In the genomic region with DNA sequence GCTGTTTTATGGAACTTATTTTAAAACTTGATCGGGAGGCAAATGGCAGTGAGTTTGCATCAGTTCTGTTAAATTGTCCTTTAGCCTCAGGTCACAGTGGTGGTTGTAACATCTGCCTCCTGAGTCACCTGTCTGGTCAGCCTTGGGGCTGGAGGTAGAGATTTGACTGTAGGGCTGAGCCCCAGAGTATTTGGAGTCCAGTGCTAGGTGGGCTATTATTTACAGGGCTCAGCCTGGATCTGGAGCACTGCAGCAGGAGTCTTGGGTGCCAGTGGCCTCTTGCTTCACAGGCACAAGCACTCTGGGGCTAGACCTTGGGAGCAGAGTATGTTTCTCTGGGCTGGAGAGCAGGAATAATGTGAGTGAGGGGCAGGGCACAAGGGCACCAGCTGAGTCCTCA, we compare ENCODE assay signal across 26 cellular contexts.
"Had no signal": no experiment of that assay in that cellular context is flagged by ENCODE, and none has a peak within 500 bp of the region (broad histone marks: within the 10 kb centered on the region; RNA-seq: fewer than 3 reads in every experiment).

No MANE protein-coding gene starts in this region.

- DNase-seq: colonic mucosa; effector CD8-positive, alpha-beta T cell; foreskin keratinocyte; heart left ventricle; kidney; mucosa of descending colon; naive B cell; nucleus accumbens; ovary; posterior cingulate gyrus; psoas muscle; right cardiac atrium; sigmoid colon; stimulated activated CD4-positive, alpha-beta T cell treated with anti-CD3 and anti-CD28 coated beads, Interleukin-4, amount 100 ng/mL, for 4 hours; stimulated activated naive CD8-positive, alpha-beta T cell treated with anti-CD3 and anti-CD28 coated beads, Interleukin-15, Interleukin-2, amounts not matched to agents 100 U/mL and 50 U/mL, for 24 hours; substantia nigra; testis had no signal

- H3K27ac ChIP-seq: colonic mucosa, esophagus muscularis mucosa, foreskin keratinocyte, gastroesophageal sphincter, heart left ventricle, hepatocyte, neural progenitor cell, ovary, psoas muscle, sigmoid colon, testis, tibial nerve, vagina had no signal

- H3K27me3 ChIP-seq: colonic mucosa, esophagus muscularis mucosa, foreskin keratinocyte, gastroesophageal sphincter, heart left ventricle, hepatocyte, neural progenitor cell, ovary, sigmoid colon, testis, tibial nerve, vagina had no signal

- H3K4me1 ChIP-seq: colonic mucosa, foreskin keratinocyte had no signal

- ATAC-seq: foreskin keratinocyte; gastroesophageal sphincter; heart left ventricle; left lobe of liver; mucosa of descending colon; stimulated activated memory B cell treated with anti-CD40 and anti-IgM and Interleukin-4, amounts not matched to agents 10 μg/mL and 1 μg/mL and 100 μg/mL, for 72 hours; stimulated activated naive CD8-positive, alpha-beta T cell treated with anti-CD3 and anti-CD28 coated beads, Interleukin-15, Interleukin-2, amounts not matched to agents 100 U/mL and 50 U/mL, for 24 hours had no signal

- H3K36me3 ChIP-seq: colonic mucosa, esophagus muscularis mucosa, gastroesophageal sphincter, heart left ventricle, neural progenitor cell, ovary, sigmoid colon, tibial nerve, vagina had no signal

- H3K9ac ChIP-seq: neural progenitor cell had no signal

- H3K9me3 ChIP-seq: colonic mucosa, esophagus muscularis mucosa, gastroesophageal sphincter, heart left ventricle, mucosa of descending colon, ovary, psoas muscle, sigmoid colon, testis, tibial nerve, vagina had no signal

- H3K4me3 ChIP-seq: colonic mucosa, esophagus muscularis mucosa, gastroesophageal sphincter, heart left ventricle, hepatocyte, lung, mucosa of descending colon, neural progenitor cell, ovary, psoas muscle, sigmoid colon, testis, tibial nerve, vagina had no signal

- H3K4me2 ChIP-seq: hepatocyte, neural progenitor cell had no signal

- H2AFZ ChIP-seq: hepatocyte, neural progenitor cell had no signal
